In genomic region chr9:96655198-96655851, GRCh38 we compare ENCODE assay signal across 7 cellular contexts. TPM values are rescaled to one million over a fixed set of nuclear protein-coding genes. Genes with fewer than 3 reads are reported as not detected.
DNase-seq lines count a peak whose midpoint lies in the region; ATAC-seq lines count a peak whose summit lies in the region.

Gene PRXL2C (minus strand): TSS chr9:96655317. CDS start chr9:96655281, 36 bp downstream.

- peak; percentile 40 for ATAC-seq in GM18519 (IDR thresholded peaks at IDR 0.05; ENCODE audit: low FRiP score, unreplicated experiment)
- peak; percentile 84 for ATAC-seq in HG02759 (IDR thresholded peaks at IDR 0.05; ENCODE audit: unreplicated experiment)
- ATAC-seq in activated CD8-positive, alpha-beta T cell treated with anti-CD3 and anti-CD28 coated beads, Interleukin-2, amount 10 ng/mL, durations not matched to agents 7 days and 5 days: peak; percentile 85

- H3K27me3 Mint-ChIP-seq in activated CD8-positive, alpha-beta T cell treated with anti-CD3 and anti-CD28 coated beads, Interleukin-2, amount 10 ng/mL, durations not matched to agents 7 days and 5 days (ENCODE audit: low read depth): peaks cover 19% of the 10 kb centered on the region

- H3K36me3 Mint-ChIP-seq in activated CD8-positive, alpha-beta T cell treated with anti-CD3 and anti-CD28 coated beads, Interleukin-2, amount 10 ng/mL, durations not matched to agents 7 days and 5 days (ENCODE audit: low read depth): no peaks in the 10 kb centered on the region

- peak within 1 kb of the TSS; percentile 79 for H3K27ac Mint-ChIP-seq in activated CD8-positive, alpha-beta T cell treated with anti-CD3 and anti-CD28 coated beads, Interleukin-2, amount 10 ng/mL, durations not matched to agents 7 days and 5 days

- CTCF ChIA-PET in activated CD8-positive, alpha-beta T cell treated with anti-CD3 and anti-CD28 coated beads, Interleukin-2, amount 10 ng/mL, durations not matched to agents 7 days and 5 days (lab: Charles Lee): interaction anchor here (0.9 to 1.3 kb wide), 3 partner anchors 20 to 263 kb away, joined by 3 read pairs; partner anchors contain the start of gene CDC14B

- H3K9me3 Mint-ChIP-seq in activated CD8-positive, alpha-beta T cell treated with anti-CD3 and anti-CD28 coated beads, Interleukin-2, amount 10 ng/mL, durations not matched to agents 7 days and 5 days (ENCODE audit: insufficient read depth): no peaks in the 10 kb centered on the region

- peaks cover 13% of the 10 kb centered on the region for H3K4me1 Mint-ChIP-seq in activated CD8-positive, alpha-beta T cell treated with anti-CD3 and anti-CD28 coated beads, Interleukin-2, amount 10 ng/mL, durations not matched to agents 7 days and 5 days (ENCODE audit: low read depth)

- peak within 1 kb of the TSS; percentile 89 for H3K4me3 Mint-ChIP-seq in activated CD8-positive, alpha-beta T cell treated with anti-CD3 and anti-CD28 coated beads, Interleukin-2, amount 10 ng/mL, durations not matched to agents 7 days and 5 days

- DNase-seq in NCI-H460 (ENCODE audit: extremely low read depth, low read depth) (peak; percentile 49), lung microvascular endothelial cell (ENCODE audit: low read depth in 2 of 2) (peak; percentile 81 to 87)
- DNase-seq in activated CD8-positive, alpha-beta T cell treated with anti-CD3 and anti-CD28 coated beads, Interleukin-2, amount 10 ng/mL, durations not matched to agents 7 days and 5 days: peak; percentile 75
- peak; percentile 78 for DNase-seq in effector CD4-positive, alpha-beta T cell
- peak; percentile 71 to 78 (median 75) for DNase-seq in stimulated activated CD4-positive, alpha-beta T cell treated with anti-CD3 and anti-CD28 coated beads, TNF-alpha, amount 100 ng/mL, for 4 hours (ENCODE audit: low read depth in 3 of 3)

- POLR2A ChIA-PET in activated CD8-positive, alpha-beta T cell treated with anti-CD3 and anti-CD28 coated beads, Interleukin-2, amount 10 ng/mL, durations not matched to agents 7 days and 5 days (lab: Charles Lee): interaction anchor here (0.6 to 0.7 kb wide), 2 partner anchors 239 to 583 kb away, joined by 3 read pairs; no protein-coding TSS in a partner anchor

RNA-seq across cellular contexts. Expression of gene PRXL2C, which starts in this region (rescaled TPM):
- total RNA-seq in NCI-H460 (2014; rRNA removed; shearing (Covaris generic)): 20.0 and 21.6 TPM in 2 replicates
- 10.0 and 17.7 TPM in 2 replicates for polyA plus RNA-seq in NCI-H460 (2014; cell fraction: nucleus; rRNA removed)
- total RNA-seq in activated CD8-positive, alpha-beta T cell treated with anti-CD3 and anti-CD28 coated beads, Interleukin-2, amount 10 ng/mL, durations not matched to agents 7 days and 5 days: 1 to 10 TPM; 3.8 to 5.4 TPM
- total RNA-seq in lung microvascular endothelial cell: 23.5 and 29.0 TPM in 2 replicates

Comparison
In these comparisons a context has a peak if more than half of its experiments do, and no peak if none do; other contexts are left out.
1. Peak in every context shown above with its lines: DNase-seq and ATAC-seq.